Comparison of ENCODE assay signal across 8 cellular contexts in the genomic region with DNA sequence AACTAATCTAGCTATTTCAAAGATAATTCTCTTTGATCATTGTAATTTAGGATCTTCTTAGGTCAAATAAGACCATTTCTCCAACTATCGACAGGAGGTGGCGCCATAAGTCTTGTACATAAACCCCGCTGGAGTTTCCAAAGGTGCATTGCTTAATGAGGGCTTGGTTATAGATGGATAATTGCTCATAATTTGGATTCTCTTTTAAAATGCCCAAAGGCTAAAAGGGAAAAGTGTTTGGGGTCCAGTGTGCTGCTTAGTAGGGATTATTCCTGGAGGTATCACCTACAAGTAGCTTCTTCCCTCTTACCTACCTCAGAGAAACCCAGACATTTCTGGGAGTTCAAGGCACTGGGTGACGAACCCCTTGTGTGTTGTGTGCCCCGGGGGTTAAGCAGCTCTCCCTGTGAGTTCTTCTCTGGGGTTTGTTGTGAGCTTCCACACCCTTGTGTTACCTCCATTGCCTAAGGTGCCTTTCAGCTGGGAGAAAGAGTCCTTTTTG.
DNase-seq lines count a peak whose midpoint lies in the region; ATAC-seq lines count a peak whose summit lies in the region.

No MANE protein-coding gene starts in this region.

- no peaks in the 10 kb centered on the region for H3K36me3 ChIP-seq in mesenchymal stem cell (ENCODE audit: control insufficient read depth in 1 of 2, insufficient read depth in 2 of 2, low read depth in 1 of 2, low read length in 2 of 2)

- peak overlapping the region; percentile 49 for H4K8ac ChIP-seq in mesenchymal stem cell (ENCODE audit: low read length)

- H3K27ac ChIP-seq in mesenchymal stem cell (ENCODE audit: low read length, poor library complexity, severe bottlenecking) = peak overlapping the region; percentile 33

- H3K4me1 ChIP-seq in mesenchymal stem cell (ENCODE audit: control insufficient read depth, insufficient read depth, low read depth, low read length) = peaks cover 2% of the 10 kb centered on the region

- H2BK120ac ChIP-seq in mesenchymal stem cell (ENCODE audit: low read depth, low read length) = no peak overlapping the region

- H2BK5ac ChIP-seq in mesenchymal stem cell (ENCODE audit: low read depth, low read length, poor library complexity, severe bottlenecking) = no peak overlapping the region

- H3K23ac ChIP-seq in mesenchymal stem cell (ENCODE audit: low read length in 2 of 2) = no peak overlapping the region

- WGBS in mesenchymal stem cell = 38% methylated on average over 5 of the region's 5 CpGs

- peak overlapping the region; percentile 73 for H3K27ac Mint-ChIP-seq in activated CD4-positive, alpha-beta memory T cell treated with anti-CD3 and anti-CD28 coated beads, Interleukin-2, amount 10 ng/mL, durations not matched to agents 7 days and 5 days

- H3K4me3 ChIP-seq in mesenchymal stem cell (ENCODE audit: insufficient read depth in 1 of 2, low read depth in 1 of 2, low read length in 2 of 2) = peak overlapping the region in 1 of 2 experiments; percentile 87

- H2AFZ ChIP-seq in mesenchymal stem cell (ENCODE audit: low read depth, low read length) = peak overlapping the region; percentile 62

- H4K91ac ChIP-seq in mesenchymal stem cell (ENCODE audit: low read length) = no peak overlapping the region

- peak overlapping the region; percentile 92 for H3K4me3 Mint-ChIP-seq in activated CD4-positive, alpha-beta memory T cell treated with anti-CD3 and anti-CD28 coated beads, Interleukin-2, amount 10 ng/mL, durations not matched to agents 7 days and 5 days

- no peak overlapping the region for H2AK5ac ChIP-seq in mesenchymal stem cell (ENCODE audit: low read length, severe bottlenecking)

- H3K4me2 ChIP-seq in mesenchymal stem cell (ENCODE audit: low read length, poor library complexity, severe bottlenecking) = peak overlapping the region; percentile 95

- H3K9me3 ChIP-seq in mesenchymal stem cell (ENCODE audit: control insufficient read depth, low read length) = no peaks in the 10 kb centered on the region

- no peaks in the 10 kb centered on the region for H3K36me3 Mint-ChIP-seq in activated CD4-positive, alpha-beta memory T cell treated with anti-CD3 and anti-CD28 coated beads, Interleukin-2, amount 10 ng/mL, durations not matched to agents 7 days and 5 days (ENCODE audit: low read depth)

- no peak overlapping the region for H3K4ac ChIP-seq in mesenchymal stem cell (ENCODE audit: low read depth in 1 of 2, low read length in 2 of 2)

- POLR2A ChIA-PET in activated CD4-positive, alpha-beta memory T cell treated with anti-CD3 and anti-CD28 coated beads, Interleukin-2, amount 10 ng/mL, durations not matched to agents 7 days and 5 days (lab: Charles Lee) = interaction anchor here (0.9 to 4.2 kb wide), 13 partner anchors 13 to 1996 kb away, joined by 3 to 40 read pairs (median 5); partner anchors contain the start of genes INSIG1 and PAXIP1

- peak overlapping the region in 1 of 2 experiments; percentile 78 for H3K18ac ChIP-seq in mesenchymal stem cell (ENCODE audit: low read depth in 1 of 2, low read length in 2 of 2)

- CTCF ChIA-PET in activated CD4-positive, alpha-beta memory T cell treated with anti-CD3 and anti-CD28 coated beads, Interleukin-2, amount 10 ng/mL, durations not matched to agents 7 days and 5 days (lab: Charles Lee) = interaction anchor here (0.6 to 4.6 kb wide), 39 partner anchors 10 to 840 kb away, joined by 3 to 54 read pairs (median 4); partner anchors contain the start of genes INSIG1 and PAXIP1

- peaks cover 17% of the 10 kb centered on the region for H3K4me1 Mint-ChIP-seq in activated CD4-positive, alpha-beta memory T cell treated with anti-CD3 and anti-CD28 coated beads, Interleukin-2, amount 10 ng/mL, durations not matched to agents 7 days and 5 days

- no peaks in the 10 kb centered on the region for H3K9me3 Mint-ChIP-seq in activated CD4-positive, alpha-beta memory T cell treated with anti-CD3 and anti-CD28 coated beads, Interleukin-2, amount 10 ng/mL, durations not matched to agents 7 days and 5 days

- DNase-seq in C1 segment of cervical spinal cord (lab: John Stamatoyannopoulos, UW) (peak in 11 of 14 donors; percentile 20 to 67 (median 34)), NCI-H774 (lab: John Stamatoyannopoulos, UW) (peak; percentile 77), ecto neural progenitor cell (ENCODE audit: low spot score) (peak; percentile 60), mesenchymal stem cell (peak; percentile 87)
- peak; percentile 82 for DNase-seq in activated CD4-positive, alpha-beta memory T cell treated with anti-CD3 and anti-CD28 coated beads, Interleukin-2, amount 10 ng/mL, durations not matched to agents 7 days and 5 days
- peak; percentile 28 to 70 for DNase-seq in stimulated activated CD8-positive, alpha-beta memory T cell treated with anti-CD3 and anti-CD28 coated beads, Interleukin-15, amount 100 ng/mL, for 4 hours (ENCODE audit: low read depth in 2 of 2)

- ATAC-seq in GM19372 (IDR thresholded peaks at IDR 0.05; ENCODE audit: low read depth, unreplicated experiment) = peak; percentile 43
- ATAC-seq in HG03558 (IDR thresholded peaks at IDR 0.05; ENCODE audit: extremely low read depth, unreplicated experiment) = peak; percentile 26

- no peak overlapping the region for H3K14ac ChIP-seq in mesenchymal stem cell (ENCODE audit: low read length in 2 of 2)

- peak overlapping the region in 1 of 2 experiments; percentile 16 for H2BK12ac ChIP-seq in mesenchymal stem cell (ENCODE audit: low read length in 2 of 2)

- H2BK15ac ChIP-seq in mesenchymal stem cell (ENCODE audit: low read depth, poor library complexity, severe bottlenecking) = no peak overlapping the region

- H3K27me3 Mint-ChIP-seq in activated CD4-positive, alpha-beta memory T cell treated with anti-CD3 and anti-CD28 coated beads, Interleukin-2, amount 10 ng/mL, durations not matched to agents 7 days and 5 days = peaks cover 27% of the 10 kb centered on the region

- no peaks in the 10 kb centered on the region for H3K79me1 ChIP-seq in mesenchymal stem cell (replicated peaks; ENCODE audit: low read length, poor library complexity, severe bottlenecking)

- H3K9ac ChIP-seq in mesenchymal stem cell (ENCODE audit: low read length) = peak overlapping the region; percentile 93

- peaks cover 0 to 4% of the 10 kb centered on the region in 2 experiments for H3K27me3 ChIP-seq in mesenchymal stem cell (ENCODE audit: control insufficient read depth in 1 of 2, insufficient read depth in 1 of 2, low read length in 2 of 2)

Comparison
In these comparisons a context has a peak if more than half of its experiments do, and no peak if none do; other contexts are left out.
1. DNase-seq: peak in every context shown above with its lines; median percentile 87 in mesenchymal stem cell; 82 in activated CD4-positive, alpha-beta memory T cell treated with anti-CD3 and anti-CD28 coated beads, Interleukin-2, amount 10 ng/mL, durations not matched to agents 7 days and 5 days; 77 in NCI-H774; 60 in ecto neural progenitor cell; 49 in stimulated activated CD8-positive, alpha-beta memory T cell treated with anti-CD3 and anti-CD28 coated beads, Interleukin-15, amount 100 ng/mL, for 4 hours; 34 in C1 segment of cervical spinal cord.